Comparison of ENCODE assay signal across 19 cellular contexts in genomic region chr1:9281907-9282306, GRCh38. TPM values are rescaled to one million over a fixed set of nuclear protein-coding genes. Genes with fewer than 3 reads are reported as not detected.
A peak's percentile ranks its signal among the peaks of the same experiment; 100 is the strongest.
DNase-seq lines count a peak whose midpoint lies in the region; ATAC-seq, FAIRE-seq and TF ChIP-seq lines count a peak whose summit lies in the region.
"Had no signal": no experiment of that assay in that cellular context is flagged by ENCODE, and none has a peak within 500 bp of the region (broad histone marks: within the 10 kb centered on the region; RNA-seq: fewer than 3 reads in every experiment).

No MANE protein-coding gene starts in this region.

- peak overlapping the region; percentile 26 for H3K27ac Mint-ChIP-seq in activated CD4-positive, alpha-beta memory T cell treated with anti-CD3 and anti-CD28 coated beads, Interleukin-2, amount 10 ng/mL, durations not matched to agents 7 days and 5 days
- no peak overlapping the region for H3K27ac Mint-ChIP-seq in activated CD4-positive, alpha-beta memory T cell treated with anti-CD3 and anti-CD28 coated beads for 36 hours

- no peak for FAIRE-seq in keratinocyte (lab: Jason Lieb, UNC)
- FAIRE-seq: islet of Langerhans had no signal

- H3K27me3 ChIP-seq in keratinocyte (ENCODE audit: control insufficient read depth, extremely low read depth, insufficient read depth, low read length), result no peaks in the 10 kb centered on the region
- no peaks in the 10 kb centered on the region for H3K27me3 ChIP-seq in vagina
- H3K27me3 ChIP-seq: adrenal gland had no signal

- dilution Hi-C loops in keratinocyte (cut with MboI; ENCODE audit: extremely low pct_ligation_motif_present, low sequenced_read_pairs), result no loop called here

- H3K36me3 ChIP-seq in keratinocyte (ENCODE audit: control insufficient read depth in 2 of 2, extremely low read depth in 1 of 2, insufficient read depth in 2 of 2, low read length in 2 of 2) (no peaks in the 10 kb centered on the region), vagina (no peaks in the 10 kb centered on the region)
- H3K36me3 ChIP-seq: adrenal gland had no signal

- ATAC-seq in SK-N-SH treated with all-trans-retinoic acid at 6 μM for 48 hours (peak; percentile 47), HG03196 (IDR thresholded peaks at IDR 0.05; ENCODE audit: unreplicated experiment) (no peak)
- ATAC-seq: activated CD8-positive, alpha-beta T cell treated with anti-CD3 and anti-CD28 coated beads, Interleukin-2, amount 10 ng/mL, durations not matched to agents 7 days and 5 days; stimulated activated naive CD8-positive, alpha-beta T cell treated with anti-CD3 and anti-CD28 coated beads, Interleukin-15, Interleukin-2, amounts not matched to agents 100 U/mL and 50 U/mL, for 24 hours had no signal

- no peaks in the 10 kb centered on the region for H3K9me1 ChIP-seq in keratinocyte (ENCODE audit: control insufficient read depth, extremely low read depth, insufficient read depth, low read length)

- H3K4me1 Mint-ChIP-seq in activated CD4-positive, alpha-beta memory T cell treated with anti-CD3 and anti-CD28 coated beads, Interleukin-2, amount 10 ng/mL, durations not matched to agents 7 days and 5 days, result peaks cover 83% of the 10 kb centered on the region
- peaks cover 51% of the 10 kb centered on the region for H3K4me1 Mint-ChIP-seq in activated CD4-positive, alpha-beta memory T cell treated with anti-CD3 and anti-CD28 coated beads for 36 hours (ENCODE audit: low read depth)

- no peaks in the 10 kb centered on the region for H3K27me3 Mint-ChIP-seq in activated CD4-positive, alpha-beta memory T cell treated with anti-CD3 and anti-CD28 coated beads, Interleukin-2, amount 10 ng/mL, durations not matched to agents 7 days and 5 days
- H3K27me3 Mint-ChIP-seq in activated CD4-positive, alpha-beta memory T cell treated with anti-CD3 and anti-CD28 coated beads for 36 hours, result peaks cover 8% of the 10 kb centered on the region

- H3K4me3 ChIP-seq in keratinocyte (ENCODE audit: control insufficient read depth in 2 of 3, extremely low read depth in 1 of 3, insufficient read depth in 2 of 3, low read depth in 1 of 3, low read length in 3 of 3), result no peak overlapping the region
- H3K4me3 ChIP-seq in vagina, result no peak overlapping the region
- H3K4me3 ChIP-seq: adrenal gland had no signal

- POLR2A ChIA-PET in activated CD4-positive, alpha-beta memory T cell treated with anti-CD3 and anti-CD28 coated beads, Interleukin-2, amount 10 ng/mL, durations not matched to agents 7 days and 5 days (lab: Charles Lee), result interaction anchor here (0.6 kb wide), 1 partner anchor 9 kb away, joined by 3 read pairs; no protein-coding TSS in a partner anchor
- POLR2A ChIA-PET in activated CD4-positive, alpha-beta memory T cell treated with anti-CD3 and anti-CD28 coated beads for 36 hours (lab: Charles Lee), result no interaction called here

- no peak overlapping the region for H3K4me3 Mint-ChIP-seq in activated CD4-positive, alpha-beta memory T cell treated with anti-CD3 and anti-CD28 coated beads, Interleukin-2, amount 10 ng/mL, durations not matched to agents 7 days and 5 days
- H3K4me3 Mint-ChIP-seq in activated CD4-positive, alpha-beta memory T cell treated with anti-CD3 and anti-CD28 coated beads for 36 hours, result no peak overlapping the region
- H3K4me3 Mint-ChIP-seq: activated CD8-positive, alpha-beta T cell treated with anti-CD3 and anti-CD28 coated beads, Interleukin-2, amount 10 ng/mL, durations not matched to agents 7 days and 5 days; central memory CD8-positive, alpha-beta T cell had no signal

- no peak for DNase-seq in activated CD4-positive, alpha-beta memory T cell treated with anti-CD3 and anti-CD28 coated beads, Interleukin-2, amount 10 ng/mL, durations not matched to agents 7 days and 5 days
- no peak for DNase-seq in activated CD4-positive, alpha-beta memory T cell treated with anti-CD3 and anti-CD28 coated beads for 36 hours
- no peak for DNase-seq in keratinocyte (ENCODE audit: low read depth, low spot score)
- no peak for DNase-seq in vagina (ENCODE audit: extremely low spot score in 2 of 2)
- DNase-seq in HCEC 1CT, result no peak
- DNase-seq in substantia nigra (lab: John Stamatoyannopoulos, UW), result no peak
- DNase-seq: activated CD8-positive, alpha-beta T cell treated with anti-CD3 and anti-CD28 coated beads, Interleukin-2, amount 10 ng/mL, durations not matched to agents 7 days and 5 days; adrenal gland; CD8-positive, alpha-beta memory T cell; effector CD8-positive, alpha-beta T cell; NCI-H1930; NCI-H524; OCI-M1; stimulated activated CD4-positive, alpha-beta T cell treated with anti-CD3 and anti-CD28 coated beads, Interleukin-15, amount 100 ng/mL, for 24 hours; stimulated activated naive CD8-positive, alpha-beta T cell treated with anti-CD3 and anti-CD28 coated beads, Interleukin-15, Interleukin-2, amounts not matched to agents 100 U/mL and 50 U/mL, for 24 hours had no signal

- H3K27ac ChIP-seq in keratinocyte (ENCODE audit: control insufficient read depth, insufficient read depth, low read length) (no peak overlapping the region), vagina (peak overlapping the region; percentile 33), substantia nigra (ENCODE audit: low read depth, low read length, poor library complexity, severe bottlenecking) (no peak overlapping the region)
- H3K27ac ChIP-seq: adrenal gland had no signal

- H3K9me3 ChIP-seq in keratinocyte (ENCODE audit: control insufficient read depth, low read depth, low read length) (no peaks in the 10 kb centered on the region), vagina (no peaks in the 10 kb centered on the region)
- H3K9me3 ChIP-seq: adrenal gland had no signal

- TF ChIP-seq CTCF in keratinocyte (optimal IDR thresholded peaks at IDR 0.05 in 1 of 3, IDR thresholded peaks at IDR 0.05 in 1 of 3, conservative IDR thresholded peaks at IDR 0.05 in 1 of 3; ENCODE audit: extremely low read depth in 1 of 3, insufficient read depth in 2 of 3, low read length in 3 of 3) (no peak), vagina (IDR thresholded peaks at IDR 0.05) (no peak)

- H3K79me2 ChIP-seq in keratinocyte (ENCODE audit: control insufficient read depth, insufficient read depth, low read length), result no peaks in the 10 kb centered on the region

- peak overlapping the region; percentile 4 for H3K4me2 ChIP-seq in keratinocyte (ENCODE audit: control insufficient read depth, extremely low read depth, insufficient read depth, low read depth, low read length)

- H2AFZ ChIP-seq in keratinocyte (ENCODE audit: control insufficient read depth, low read length), result no peak overlapping the region

- H3K36me3 Mint-ChIP-seq in activated CD4-positive, alpha-beta memory T cell treated with anti-CD3 and anti-CD28 coated beads, Interleukin-2, amount 10 ng/mL, durations not matched to agents 7 days and 5 days (ENCODE audit: low read depth), result peaks cover 36% of the 10 kb centered on the region
- no peaks in the 10 kb centered on the region for H3K36me3 Mint-ChIP-seq in activated CD4-positive, alpha-beta memory T cell treated with anti-CD3 and anti-CD28 coated beads for 36 hours

- no peak for TF ChIP-seq POLR2A in vagina (IDR thresholded peaks at IDR 0.05)

- peaks cover 14% of the 10 kb centered on the region for H3K9me3 Mint-ChIP-seq in activated CD4-positive, alpha-beta memory T cell treated with anti-CD3 and anti-CD28 coated beads, Interleukin-2, amount 10 ng/mL, durations not matched to agents 7 days and 5 days
- H3K9me3 Mint-ChIP-seq in activated CD4-positive, alpha-beta memory T cell treated with anti-CD3 and anti-CD28 coated beads for 36 hours, result peaks cover 19% of the 10 kb centered on the region
- H3K9me3 Mint-ChIP-seq: central memory CD8-positive, alpha-beta T cell had no signal

- no peak overlapping the region for H3K9ac ChIP-seq in keratinocyte (ENCODE audit: control insufficient read depth, extremely low read depth, insufficient read depth, low read length)

- H3K4me1 ChIP-seq in keratinocyte (ENCODE audit: control insufficient read depth, extremely low read depth, insufficient read depth, low read length) (peaks cover 21% of the 10 kb centered on the region), vagina (peaks cover 25% of the 10 kb centered on the region)

- no peaks in the 10 kb centered on the region for H4K20me1 ChIP-seq in keratinocyte (ENCODE audit: control insufficient read depth, extremely low read depth, insufficient read depth, low read length)

- CTCF ChIA-PET in activated CD4-positive, alpha-beta memory T cell treated with anti-CD3 and anti-CD28 coated beads, Interleukin-2, amount 10 ng/mL, durations not matched to agents 7 days and 5 days (lab: Charles Lee), result interaction anchor here (1.0 to 4.3 kb wide), 6 partner anchors 8 to 209 kb away, joined by 3 to 35 read pairs (median 8); partner anchors contain the start of gene H6PD
- CTCF ChIA-PET in activated CD4-positive, alpha-beta memory T cell treated with anti-CD3 and anti-CD28 coated beads for 36 hours (lab: Charles Lee), result interaction anchor here (1.0 to 5.4 kb wide), 6 partner anchors 10 to 212 kb away, joined by 3 to 24 read pairs (median 6); partner anchors contain the start of gene SPSB1

- intact Hi-C loops in activated CD4-positive, alpha-beta memory T cell treated with anti-CD3 and anti-CD28 coated beads for 36 hours (cut with micrococcal nuclease), result loop anchor here (2.0 kb wide), 1 partner anchor 13 kb away; no protein-coding TSS in a partner anchor
- intact Hi-C loops in vagina (cut with DNase I), result no loop called here

RNA-seq across cellular contexts. Expression of gene SPSB1, which starts 10.8 kb away (rescaled TPM):
- 10 to 100 TPM; 17.4 to 18.0 TPM for total RNA-seq in activated CD4-positive, alpha-beta memory T cell treated with anti-CD3 and anti-CD28 coated beads, Interleukin-2, amount 10 ng/mL, durations not matched to agents 7 days and 5 days
- 10 to 100 TPM; 11.0 to 12.5 TPM for total RNA-seq in activated CD4-positive, alpha-beta memory T cell treated with anti-CD3 and anti-CD28 coated beads for 36 hours
- 16.9 to 43.2 TPM (median 19.8 TPM) in 3 replicates for polyA plus RNA-seq in keratinocyte
- 19.8 TPM for polyA plus RNA-seq in keratinocyte (2011; ENCODE audit: low read depth)
- polyA plus RNA-seq in keratinocyte (2011; cell fraction: cytosol; rRNA removed), result 12.1 and 17.8 TPM in 2 replicates
- 19.7 and 26.5 TPM in 2 replicates for polyA plus RNA-seq in keratinocyte (2011; cell fraction: nucleus; rRNA removed)
- polyA plus RNA-seq in keratinocyte (2012; ENCODE audit: low replicate concordance), result 18.5 and 23.4 TPM in 2 replicates
- polyA minus RNA-seq in keratinocyte, result 14.3 to 41.7 TPM (median 16.8 TPM) in 3 replicates
- polyA minus RNA-seq in keratinocyte (2011; cell fraction: cytosol; rRNA and poly(A)+ RNA removed), result 18.4 TPM
- polyA minus RNA-seq in keratinocyte (2011; cell fraction: nucleus; rRNA and poly(A)+ RNA removed), result 19.2 and 24.3 TPM in 2 replicates
- total RNA-seq in vagina, result 40.0 TPM

RNA-seq across cellular contexts. Expression of gene H6PD, which starts 47.3 kb away (rescaled TPM):
- total RNA-seq in activated CD4-positive, alpha-beta memory T cell treated with anti-CD3 and anti-CD28 coated beads, Interleukin-2, amount 10 ng/mL, durations not matched to agents 7 days and 5 days, result 10 to 100 TPM; 12.9 to 13.2 TPM
- 10 to 100 TPM in 1 of 2 experiments, 1 to 10 TPM in 1; 9.3 to 10.4 TPM for total RNA-seq in activated CD4-positive, alpha-beta memory T cell treated with anti-CD3 and anti-CD28 coated beads for 36 hours
- polyA plus RNA-seq in keratinocyte, result 3.3 to 4.5 TPM (median 4.4 TPM) in 3 replicates
- 1.2 TPM for polyA plus RNA-seq in keratinocyte (2011; ENCODE audit: low read depth)
- 2.1 TPM in 2 replicates for polyA plus RNA-seq in keratinocyte (2011; cell fraction: cytosol; rRNA removed)
- 13.8 and 18.0 TPM in 2 replicates for polyA plus RNA-seq in keratinocyte (2011; cell fraction: nucleus; rRNA removed)
- polyA plus RNA-seq in keratinocyte (2012; ENCODE audit: low replicate concordance), result 4.2 and 5.5 TPM in 2 replicates
- polyA minus RNA-seq in keratinocyte, result 4.9 to 10.6 TPM (median 6.0 TPM) in 3 replicates
- 4.6 TPM for polyA minus RNA-seq in keratinocyte (2011; cell fraction: cytosol; rRNA and poly(A)+ RNA removed)
- polyA minus RNA-seq in keratinocyte (2011; cell fraction: nucleus; rRNA and poly(A)+ RNA removed), result 12.8 and 18.5 TPM in 2 replicates
- total RNA-seq in vagina, result 65.1 TPM
